In genomic region chr3:9500108-9501050, GRCh38 we compare ENCODE assay signal across 8 cellular contexts. TPM values are rescaled to one million over a fixed set of nuclear protein-coding genes. Genes with fewer than 3 reads are reported as not detected.
DNase-seq lines count a peak whose midpoint lies in the region; ATAC-seq and TF ChIP-seq lines count a peak whose summit lies in the region.

No MANE protein-coding gene starts in this region.

- peaks cover 64% of the 10 kb centered on the region for H3K27me3 Mint-ChIP-seq in mesothelial cell of epicardium (ENCODE audit: low read depth)
- peaks cover 28 to 34% of the 10 kb centered on the region in 2 donors for H3K27me3 Mint-ChIP-seq in stimulated activated naive B cell treated with anti-CD40 and anti-IgM and Interleukin-4, amounts not matched to agents 10 μg/mL and 1 μg/mL and 100 μg/mL, for 72 hours

- no peaks in the 10 kb centered on the region for H3K9me3 Mint-ChIP-seq in mesothelial cell of epicardium
- H3K9me3 Mint-ChIP-seq in stimulated activated naive B cell treated with anti-CD40 and anti-IgM and Interleukin-4, amounts not matched to agents 10 μg/mL and 1 μg/mL and 100 μg/mL, for 72 hours = no peaks in the 10 kb centered on the region

- H3K4me1 ChIP-seq in effector memory CD4-positive, alpha-beta T cell (ENCODE audit: control insufficient read depth, insufficient read depth, low read length, poor library complexity, severe bottlenecking) = peaks cover 9% of the 10 kb centered on the region

- H3K36me3 Mint-ChIP-seq in mesothelial cell of epicardium = no peaks in the 10 kb centered on the region
- H3K36me3 Mint-ChIP-seq in stimulated activated naive B cell treated with anti-CD40 and anti-IgM and Interleukin-4, amounts not matched to agents 10 μg/mL and 1 μg/mL and 100 μg/mL, for 72 hours = peaks cover 2 to 4% of the 10 kb centered on the region in 2 donors

- H3K27ac Mint-ChIP-seq in mesothelial cell of epicardium = no peak overlapping the region
- peak overlapping the region; percentile 31 for H3K27ac Mint-ChIP-seq in stimulated activated naive B cell treated with anti-CD40 and anti-IgM and Interleukin-4, amounts not matched to agents 10 μg/mL and 1 μg/mL and 100 μg/mL, for 72 hours

- peak; percentile 79 to 81 for ATAC-seq in stimulated activated naive B cell treated with anti-CD40 and anti-IgM and Interleukin-4, amounts not matched to agents 10 μg/mL and 1 μg/mL and 100 μg/mL, for 72 hours (replicated peaks)
- ATAC-seq in HG02610 (IDR thresholded peaks at IDR 0.05; ENCODE audit: unreplicated experiment) = no peak

- peak; percentile 64 for DNase-seq in NCI-H82 (lab: John Stamatoyannopoulos, UW)
- DNase-seq in NCI-H82 treated with DMSO at 0.1 percent for 48 hours (lab: John Stamatoyannopoulos, UW; ENCODE audit: unreplicated experiment) = no peak
- peak; percentile 34 for DNase-seq in MG63
- peak; percentile 58 for DNase-seq in activated CD4-positive, alpha-beta T cell treated with anti-CD3 and anti-CD28 coated beads, Interleukin-2, amount 50 U/mL, for 1 hour
- peak; percentile 4 to 27 (median 10) for DNase-seq in effector memory CD4-positive, alpha-beta T cell
- DNase-seq in mesothelial cell of epicardium (ENCODE audit: low spot score in 2 of 2, unreplicated experiment in 2 of 2) = peak; percentile 64 to 84
- peak; percentile 50 for DNase-seq in stimulated activated naive B cell treated with anti-CD40 and anti-IgM and Interleukin-4, amounts not matched to agents 10 μg/mL and 1 μg/mL and 100 μg/mL, for 72 hours

- no peaks in the 10 kb centered on the region for H3K36me3 ChIP-seq in MG63
- no peaks in the 10 kb centered on the region for H3K36me3 ChIP-seq in effector memory CD4-positive, alpha-beta T cell (ENCODE audit: control insufficient read depth, insufficient read depth, low read length)

- peaks cover 7% of the 10 kb centered on the region for H3K4me1 Mint-ChIP-seq in mesothelial cell of epicardium
- peaks cover 16 to 29% of the 10 kb centered on the region in 2 donors for H3K4me1 Mint-ChIP-seq in stimulated activated naive B cell treated with anti-CD40 and anti-IgM and Interleukin-4, amounts not matched to agents 10 μg/mL and 1 μg/mL and 100 μg/mL, for 72 hours

- TF ChIP-seq CTCF in mesothelial cell of epicardium (IDR thresholded peaks at IDR 0.05; ENCODE audit: unreplicated experiment) = peak; percentile 49

- no peaks in the 10 kb centered on the region for H3K27me3 ChIP-seq in MG63
- H3K27me3 ChIP-seq in effector memory CD4-positive, alpha-beta T cell (replicated peaks; ENCODE audit: control insufficient read depth, insufficient read depth, low read length, poor library complexity, severe bottlenecking) = peaks cover 26% of the 10 kb centered on the region

- no peak overlapping the region for H3K27ac ChIP-seq in effector memory CD4-positive, alpha-beta T cell (ENCODE audit: insufficient read depth, low read length, poor library complexity, severe bottlenecking)

- no peaks in the 10 kb centered on the region for H3K9me3 ChIP-seq in MG63
- no peaks in the 10 kb centered on the region for H3K9me3 ChIP-seq in effector memory CD4-positive, alpha-beta T cell (ENCODE audit: control insufficient read depth, low read length)

- no peak overlapping the region for H3K4me3 ChIP-seq in MG63
- H3K4me3 ChIP-seq in effector memory CD4-positive, alpha-beta T cell (ENCODE audit: insufficient read depth, low read depth, low read length, poor library complexity, severe bottlenecking) = no peak overlapping the region

- peak overlapping the region; percentile 40 for H3K4me3 Mint-ChIP-seq in mesothelial cell of epicardium
- peak overlapping the region; percentile 21 to 47 for H3K4me3 Mint-ChIP-seq in stimulated activated naive B cell treated with anti-CD40 and anti-IgM and Interleukin-4, amounts not matched to agents 10 μg/mL and 1 μg/mL and 100 μg/mL, for 72 hours

RNA-seq across cellular contexts. Expression of gene LHFPL4, which starts 53.2 kb away (rescaled TPM):
- total RNA-seq in MG63 (2014; rRNA removed; shearing (Covaris generic); ENCODE audit: low replicate concordance) = 0.69 and 1.2 TPM in 2 replicates
- not detected in 3 replicates for total RNA-seq in mesothelial cell of epicardium
